In the genomic region with DNA sequence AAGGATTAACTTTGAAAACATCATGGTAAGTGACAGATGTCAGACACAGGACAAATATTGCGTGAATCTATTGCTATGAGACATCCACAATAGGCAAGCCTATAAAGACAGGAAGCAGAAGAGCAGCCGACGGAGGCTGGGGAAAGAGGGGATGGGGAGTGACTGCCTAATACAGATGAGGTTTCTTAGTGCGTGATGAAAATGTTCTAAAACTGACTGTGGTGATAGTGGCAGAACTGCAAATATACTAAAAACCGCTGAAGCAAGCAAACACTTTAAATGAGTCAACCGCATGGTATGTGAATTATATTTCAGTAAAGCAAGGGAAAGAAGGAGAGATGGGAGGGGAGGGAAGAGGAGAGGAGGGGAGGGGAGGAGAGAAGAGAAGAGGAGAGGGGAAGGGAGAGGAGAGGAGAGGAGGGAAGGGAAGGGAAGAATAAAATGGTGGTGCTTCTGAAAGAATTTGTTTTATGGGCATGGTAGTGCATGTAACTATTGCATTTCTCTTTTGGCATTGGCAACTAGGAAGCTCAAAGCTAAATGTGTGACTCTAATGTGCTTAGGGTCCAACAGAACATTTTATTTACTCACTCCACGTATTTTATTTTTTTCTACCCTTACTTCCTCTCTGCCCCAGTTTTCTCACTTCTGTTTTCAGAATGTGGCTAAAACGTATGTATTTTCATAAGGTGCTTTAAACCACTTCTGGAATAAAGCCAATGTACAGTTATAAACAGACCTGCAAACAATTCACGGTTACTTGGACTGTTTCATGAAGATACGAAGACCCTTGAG, we compare ENCODE assay signal across 9 cellular contexts. TPM values are rescaled to one million over a fixed set of nuclear protein-coding genes. Genes with fewer than 3 reads are reported as not detected.
A peak's percentile ranks its signal among the peaks of the same experiment; 100 is the strongest.
DNase-seq lines count a peak whose midpoint lies in the region; ATAC-seq and TF ChIP-seq lines count a peak whose summit lies in the region.
"Had no signal": no experiment of that assay in that cellular context is flagged by ENCODE, and none has a peak within 500 bp of the region (broad histone marks: within the 10 kb centered on the region; RNA-seq: fewer than 3 reads in every experiment).

No MANE protein-coding gene starts in this region.

- H3K36me3 ChIP-seq in esophagus squamous epithelium, result peaks cover 0 to 73% (median 2%) of the 10 kb centered on the region in 3 donors

- no peaks in the 10 kb centered on the region for H3K9me3 Mint-ChIP-seq in activated T-cell treated with anti-CD3 and anti-CD28 coated beads, Interleukin-2, amount 50 U/mL, for 4 hours
- H3K9me3 Mint-ChIP-seq in stimulated activated naive B cell treated with anti-CD40 and anti-IgM and Interleukin-4, amounts not matched to agents 10 μg/mL and 1 μg/mL and 100 μg/mL, for 72 hours, result peaks cover 6 to 10% of the 10 kb centered on the region in 2 donors
- H3K9me3 Mint-ChIP-seq: brain had no signal

- H3K9me3 ChIP-seq in esophagus squamous epithelium, result no peaks in the 10 kb centered on the region

- TF ChIP-seq POLR2A in esophagus squamous epithelium (IDR thresholded peaks at IDR 0.05), result peak in 1 of 4 donors; percentile 26

- peak; percentile 79 to 82 for ATAC-seq in activated T-cell treated with anti-CD3 and anti-CD28 coated beads, Interleukin-2, amount 50 U/mL, for 4 hours
- ATAC-seq in HG02981 (IDR thresholded peaks at IDR 0.05; ENCODE audit: unreplicated experiment), result peak; percentile 49
- peak; percentile 70 to 73 for ATAC-seq in stimulated activated naive B cell treated with anti-CD40 and anti-IgM and Interleukin-4, amounts not matched to agents 10 μg/mL and 1 μg/mL and 100 μg/mL, for 72 hours (replicated peaks)
- ATAC-seq in HG02970 (IDR thresholded peaks at IDR 0.05; ENCODE audit: low FRiP score, unreplicated experiment), result no peak

- H3K4me1 Mint-ChIP-seq in activated T-cell treated with anti-CD3 and anti-CD28 coated beads, Interleukin-2, amount 50 U/mL, for 4 hours (ENCODE audit: low read depth), result peaks cover 85% of the 10 kb centered on the region
- H3K4me1 Mint-ChIP-seq in stimulated activated naive B cell treated with anti-CD40 and anti-IgM and Interleukin-4, amounts not matched to agents 10 μg/mL and 1 μg/mL and 100 μg/mL, for 72 hours, result peaks cover 60 to 83% of the 10 kb centered on the region in 2 donors

- 46 to 49% methylated on average over 10 of the region's 10 CpGs for WGBS in esophagus squamous epithelium, 2 donors

- no peak for TF ChIP-seq CTCF in esophagus squamous epithelium (IDR thresholded peaks at IDR 0.05)

- intact Hi-C loops in esophagus squamous epithelium (cut with DNase I), result no loop called here

- peak overlapping the region; percentile 39 to 71 (median 62) for H3K27ac ChIP-seq in esophagus squamous epithelium

- H3K4me3 Mint-ChIP-seq in activated T-cell treated with anti-CD3 and anti-CD28 coated beads, Interleukin-2, amount 50 U/mL, for 4 hours, result peak overlapping the region; percentile 57
- H3K4me3 Mint-ChIP-seq in stimulated activated naive B cell treated with anti-CD40 and anti-IgM and Interleukin-4, amounts not matched to agents 10 μg/mL and 1 μg/mL and 100 μg/mL, for 72 hours, result peak overlapping the region; percentile 56 to 63
- H3K4me3 Mint-ChIP-seq: brain had no signal

- H3K27ac Mint-ChIP-seq in stimulated activated naive B cell treated with anti-CD40 and anti-IgM and Interleukin-4, amounts not matched to agents 10 μg/mL and 1 μg/mL and 100 μg/mL, for 72 hours, result peak overlapping the region; percentile 90

- H3K27me3 ChIP-seq in esophagus squamous epithelium, result no peaks in the 10 kb centered on the region

- H3K36me3 Mint-ChIP-seq in activated T-cell treated with anti-CD3 and anti-CD28 coated beads, Interleukin-2, amount 50 U/mL, for 4 hours (ENCODE audit: insufficient read depth), result peaks cover 52% of the 10 kb centered on the region
- H3K36me3 Mint-ChIP-seq in stimulated activated naive B cell treated with anti-CD40 and anti-IgM and Interleukin-4, amounts not matched to agents 10 μg/mL and 1 μg/mL and 100 μg/mL, for 72 hours, result peaks cover 55 to 71% of the 10 kb centered on the region in 2 donors

- DNase-seq in activated T-cell treated with anti-CD3 and anti-CD28 coated beads, Interleukin-2, amount 50 U/mL, for 4 hours, result no peak
- DNase-seq in activated T-cell treated with anti-CD3 and anti-CD28 coated beads, Interleukin-2, amount 50 U/mL, for 1 hour, result no peak
- DNase-seq in RPMI8226 (peak; percentile 70), esophagus squamous epithelium (lab: John Stamatoyannopoulos, UW) (no peak), GM19240 (ENCODE audit: insufficient read length, low spot score) (no peak)
- no peak for DNase-seq in stimulated activated naive B cell treated with anti-CD40 and anti-IgM and Interleukin-4, amounts not matched to agents 10 μg/mL and 1 μg/mL and 100 μg/mL, for 72 hours

- no peaks in the 10 kb centered on the region for H3K27me3 Mint-ChIP-seq in activated T-cell treated with anti-CD3 and anti-CD28 coated beads, Interleukin-2, amount 50 U/mL, for 4 hours (ENCODE audit: low read depth)
- H3K27me3 Mint-ChIP-seq in stimulated activated naive B cell treated with anti-CD40 and anti-IgM and Interleukin-4, amounts not matched to agents 10 μg/mL and 1 μg/mL and 100 μg/mL, for 72 hours, result no peaks in the 10 kb centered on the region
- H3K27me3 Mint-ChIP-seq: brain had no signal

- H3K4me3 ChIP-seq in esophagus squamous epithelium, result no peak overlapping the region

- H3K4me1 ChIP-seq in esophagus squamous epithelium, result peaks cover 0 to 68% (median 9%) of the 10 kb centered on the region in 3 donors

RNA-seq across cellular contexts. Expression of a gene that starts 21.3 kb away (rescaled TPM):
- total RNA-seq in activated T-cell treated with anti-CD3 and anti-CD28 coated beads, Interleukin-2, amount 50 U/mL, for 4 hours, result 10 to 100 TPM; 77.2 to 81.7 (median 80.6) TPM
- total RNA-seq in esophagus squamous epithelium, result 10 to 100 TPM in 1 of 4 donors, 1 to 10 TPM in 3; 6.1 to 25.0 (median 7.6) TPM

RNA-seq across cellular contexts. Expression of a gene that starts 36.9 kb away (rescaled TPM):
- 1 to 10 TPM in 1 of 3 donors, under 1 TPM in 1, not detected in 1; 0.84 to 1.0 TPM for total RNA-seq in activated T-cell treated with anti-CD3 and anti-CD28 coated beads, Interleukin-2, amount 50 U/mL, for 4 hours
- total RNA-seq in esophagus squamous epithelium, result not detected

RNA-seq across cellular contexts. Expression of a gene that starts 43.6 kb away (rescaled TPM):
- 1 to 10 TPM; 2.4 to 4.5 (median 3.5) TPM for total RNA-seq in activated T-cell treated with anti-CD3 and anti-CD28 coated beads, Interleukin-2, amount 50 U/mL, for 4 hours
- total RNA-seq in esophagus squamous epithelium, result under 1 TPM in 1 of 4 donors, not detected in 3; 0.41 TPM
